6 cellular contexts compared by ENCODE assay signal in genomic region chr19:35775046-35775297, GRCh38. TPM values are rescaled to one million over a fixed set of nuclear protein-coding genes. Genes with fewer than 3 reads are reported as not detected.
A peak's percentile ranks its signal among the peaks of the same experiment; 100 is the strongest.
DNase-seq lines count a peak whose midpoint lies in the region; ATAC-seq and TF ChIP-seq lines count a peak whose summit lies in the region.

No MANE protein-coding gene starts in this region.

- H3K36me3 Mint-ChIP-seq in activated naive CD4-positive, alpha-beta T cell treated with anti-CD3 and anti-CD28 coated beads, Interleukin-2, amount 10 ng/mL, durations not matched to agents 7 days and 5 days, result peaks cover 26% of the 10 kb centered on the region

- peak overlapping the region; percentile 81 for H3K4me3 Mint-ChIP-seq in activated naive CD4-positive, alpha-beta T cell treated with anti-CD3 and anti-CD28 coated beads, Interleukin-2, amount 10 ng/mL, durations not matched to agents 7 days and 5 days

- H3K4me1 ChIP-seq in left ventricle myocardium inferior (peaks cover 21% of the 10 kb centered on the region), upper lobe of right lung (peaks cover 4% of the 10 kb centered on the region)

- H3K9me3 ChIP-seq in left ventricle myocardium inferior (replicated peaks), result no peaks in the 10 kb centered on the region
- no peaks in the 10 kb centered on the region for H3K9me3 ChIP-seq in upper lobe of right lung

- peaks cover 31% of the 10 kb centered on the region for H3K4me1 Mint-ChIP-seq in activated naive CD4-positive, alpha-beta T cell treated with anti-CD3 and anti-CD28 coated beads, Interleukin-2, amount 10 ng/mL, durations not matched to agents 7 days and 5 days

- H3K9me3 Mint-ChIP-seq in activated naive CD4-positive, alpha-beta T cell treated with anti-CD3 and anti-CD28 coated beads, Interleukin-2, amount 10 ng/mL, durations not matched to agents 7 days and 5 days, result no peaks in the 10 kb centered on the region

- peak overlapping the region; percentile 94 for H3K4me3 ChIP-seq in left ventricle myocardium inferior
- peak overlapping the region; percentile 80 for H3K4me3 ChIP-seq in upper lobe of right lung

- ATAC-seq in upper lobe of right lung, result no peak
- no peak for ATAC-seq in GM18861 (IDR thresholded peaks at IDR 0.05; ENCODE audit: unreplicated experiment)

- H3K27ac ChIP-seq in left ventricle myocardium inferior (replicated peaks), result no peak overlapping the region
- H3K27ac ChIP-seq in upper lobe of right lung, result no peak overlapping the region
- H3K27ac ChIP-seq in substantia nigra (ENCODE audit: low read depth, low read length, poor library complexity, severe bottlenecking), result no peak overlapping the region

- no peaks in the 10 kb centered on the region for H3K27me3 Mint-ChIP-seq in activated naive CD4-positive, alpha-beta T cell treated with anti-CD3 and anti-CD28 coated beads, Interleukin-2, amount 10 ng/mL, durations not matched to agents 7 days and 5 days

- no peak for TF ChIP-seq CTCF in left ventricle myocardium inferior (IDR thresholded peaks at IDR 0.05; ENCODE audit: borderline replicate concordance)
- TF ChIP-seq CTCF in upper lobe of right lung (IDR thresholded peaks at IDR 0.05), result no peak

- no peaks in the 10 kb centered on the region for H3K27me3 ChIP-seq in left ventricle myocardium inferior (ENCODE audit: low read depth)
- no peaks in the 10 kb centered on the region for H3K27me3 ChIP-seq in upper lobe of right lung

- H3K27ac Mint-ChIP-seq in activated naive CD4-positive, alpha-beta T cell treated with anti-CD3 and anti-CD28 coated beads, Interleukin-2, amount 10 ng/mL, durations not matched to agents 7 days and 5 days, result no peak overlapping the region

- DNase-seq in activated naive CD4-positive, alpha-beta T cell treated with anti-CD3 and anti-CD28 coated beads, Interleukin-2, amount 10 ng/mL, durations not matched to agents 7 days and 5 days, result no peak
- DNase-seq in activated naive CD4-positive, alpha-beta T cell treated with anti-CD3 and anti-CD28 coated beads, Interleukin-2, amount 50 U/mL, for 16 hours, result no peak
- DNase-seq in left ventricle myocardium inferior (no peak), upper lobe of right lung (peak; percentile 60), substantia nigra (lab: John Stamatoyannopoulos, UW) (no peak)

- H3K36me3 ChIP-seq in left ventricle myocardium inferior, result peaks cover 1% of the 10 kb centered on the region
- no peaks in the 10 kb centered on the region for H3K36me3 ChIP-seq in upper lobe of right lung

- CTCF ChIA-PET in activated naive CD4-positive, alpha-beta T cell treated with anti-CD3 and anti-CD28 coated beads, Interleukin-2, amount 10 ng/mL, durations not matched to agents 7 days and 5 days (lab: Charles Lee), result no interaction called here

- intact Hi-C loops in left ventricle myocardium inferior (cut with micrococcal nuclease), result no loop called here
- intact Hi-C loops in upper lobe of right lung (cut with DNase I), result no loop called here

RNA-seq across cellular contexts. Expression of gene ARHGAP33, which starts 0.4 kb away (rescaled TPM):
- total RNA-seq in left ventricle myocardium inferior, result 3.8 TPM
- 6.8 TPM for total RNA-seq in upper lobe of right lung

RNA-seq across cellular contexts. Expression of gene PROSER3, which starts 17.0 kb away (rescaled TPM):
- total RNA-seq in left ventricle myocardium inferior, result 4.8 TPM
- total RNA-seq in upper lobe of right lung, result 18.2 TPM

RNA-seq across cellular contexts. Expression of gene HSPB6, which starts 18.1 kb away (rescaled TPM):
- total RNA-seq in left ventricle myocardium inferior (899 TPM), upper lobe of right lung (41.3 TPM)

RNA-seq across cellular contexts. Expression of gene LIN37, which starts 26.6 kb away (rescaled TPM):
- 6.2 TPM for total RNA-seq in left ventricle myocardium inferior
- total RNA-seq in upper lobe of right lung, result 11.3 TPM

RNA-seq across cellular contexts. Expression of gene PSENEN, which starts 29.5 kb away (rescaled TPM):
- total RNA-seq in left ventricle myocardium inferior (43.1 TPM), upper lobe of right lung (51.0 TPM)

Comparison
In these comparisons a context has a peak if more than half of its experiments do, and no peak if none do; other contexts are left out.
1. RNA of gene HSPB6, which starts 18.1 kb away (total RNA-seq): 899 TPM in left ventricle myocardium inferior (single experiment); 41.3 TPM in upper lobe of right lung (single experiment); every median in the first group is over 10 times any median in the second.